ENCODE assay signal across 1 cellular context in the genomic region with DNA sequence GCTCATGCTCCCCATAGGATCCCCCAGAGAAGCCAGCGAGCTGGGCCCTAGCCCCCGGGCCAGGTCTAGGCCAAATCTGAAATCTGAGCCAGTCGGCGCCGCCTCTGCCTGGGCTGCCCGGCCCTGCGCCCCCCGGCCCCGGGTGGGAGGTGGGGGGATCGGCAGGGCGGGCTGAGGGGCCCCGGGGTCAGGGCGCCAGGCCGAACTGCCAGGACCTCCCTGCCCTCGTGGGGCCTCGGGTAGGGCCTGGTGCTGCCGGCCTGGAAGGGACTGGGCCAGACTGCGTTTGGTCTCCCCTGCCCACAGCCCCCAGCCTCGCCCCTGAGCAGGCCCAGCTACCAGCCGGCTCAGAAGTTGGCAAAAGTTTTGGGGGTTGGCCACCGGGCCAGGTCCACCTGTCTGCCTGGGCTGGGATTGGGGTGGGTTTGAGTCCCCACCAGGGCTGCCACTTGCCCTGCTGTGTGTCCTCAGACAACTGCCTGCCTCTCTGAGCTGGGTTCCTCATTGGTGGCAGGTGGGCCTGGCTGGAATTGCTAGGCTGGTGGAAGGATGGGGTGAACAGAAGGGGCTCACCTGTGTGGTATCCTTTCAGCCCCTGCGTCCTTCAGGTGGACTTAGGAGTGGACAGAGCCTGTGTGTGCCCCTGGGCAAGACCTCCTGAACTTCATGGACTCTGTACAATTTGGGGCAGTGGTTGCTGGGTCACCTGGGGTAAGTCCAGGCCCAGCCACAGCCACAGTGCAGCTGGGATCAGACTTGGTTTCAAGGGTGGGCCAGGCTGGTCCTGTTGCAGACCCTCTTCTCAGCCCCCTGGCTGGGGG.
TF ChIP-seq lines count a peak whose summit lies in the region.

No MANE protein-coding gene starts in this region.

TF ChIP-seq in HepG2, 621 proteins besides CTCF, POLR2A, EP300 and RAD21 (continued from another document and continues in another):
- TF ChIP-seq CAMTA2 (CRISPR knock-in tag; IDR thresholded peaks at IDR 0.05; ENCODE audit: borderline replicate concordance) (peak; percentile 71; the same call in 1 of the 2 replicates), SMAD3 (CRISPR knock-in tag; IDR thresholded peaks at IDR 0.05) (no peak), ZNF768 (CRISPR knock-in tag; IDR thresholded peaks at IDR 0.05) (peak; percentile 100), SAFB2 (CRISPR knock-in tag; IDR thresholded peaks at IDR 0.05; ENCODE audit: borderline replicate concordance, low read depth) (peak; percentile 40; the same call in 1 of the 2 replicates), ZNF230 (CRISPR knock-in tag; IDR thresholded peaks at IDR 0.05) (0 out of 2 replicates have a peak, but pooled peaks have one; percentile 69), SIN3B (IDR thresholded peaks at IDR 0.05; ENCODE audit: low read length) (no peak), KDM4B (CRISPR knock-in tag; IDR thresholded peaks at IDR 0.05) (no peak), ZNF564 (CRISPR knock-in tag; IDR thresholded peaks at IDR 0.05) (0 out of 2 replicates have a peak, but pooled peaks have one; percentile 20), HMGXB4 (CRISPR knock-in tag; IDR thresholded peaks at IDR 0.05; ENCODE audit: borderline replicate concordance in 1 of 2, low read depth in 1 of 2) (0 out of 4 replicates have a peak, but pooled peaks of 1 of the 2 experiments have one; percentile 26), TGIF2 (CRISPR knock-in tag; IDR thresholded peaks at IDR 0.05) (no peak), ZNF567 (CRISPR knock-in tag; IDR thresholded peaks at IDR 0.05; ENCODE audit: borderline replicate concordance) (0 out of 2 replicates have a peak, but pooled peaks have one; percentile 50), ZNF704 (CRISPR knock-in tag; IDR thresholded peaks at IDR 0.05; ENCODE audit: borderline replicate concordance) (0 out of 2 replicates have a peak, but pooled peaks have one; percentile 72), ZNF383 (CRISPR knock-in tag; IDR thresholded peaks at IDR 0.05; ENCODE audit: borderline replicate concordance) (peak; percentile 81; the same call in 1 of the 2 replicates), ZNF468 (CRISPR knock-in tag; IDR thresholded peaks at IDR 0.05) (peak; percentile 28; the same call in 1 of the 2 replicates), ADNP (CRISPR knock-in tag; IDR thresholded peaks at IDR 0.05) (peak; percentile 61; the same call in 1 of the 2 replicates), UBTF (CRISPR knock-in tag; IDR thresholded peaks at IDR 0.05) (peak; percentile 57; the same call in 1 of the 2 replicates), ZNF225 (CRISPR knock-in tag; IDR thresholded peaks at IDR 0.05) (peak; percentile 92), ZBTB46 (CRISPR knock-in tag; IDR thresholded peaks at IDR 0.05; ENCODE audit: borderline replicate concordance) (0 out of 2 replicates have a peak, but pooled peaks have one; percentile 55), NRL (CRISPR knock-in tag; IDR thresholded peaks at IDR 0.05; ENCODE audit: borderline replicate concordance) (0 out of 2 replicates have a peak, but pooled peaks have one; percentile 74), ZNF674 (CRISPR knock-in tag; IDR thresholded peaks at IDR 0.05; ENCODE audit: low read depth) (0 out of 2 replicates have a peak, but pooled peaks have one; percentile 29), ZIK1 (CRISPR knock-in tag; IDR thresholded peaks at IDR 0.05; ENCODE audit: borderline replicate concordance, low read depth) (no peak), HOMEZ (CRISPR knock-in tag; IDR thresholded peaks at IDR 0.05; ENCODE audit: low read depth) (no peak), MTERF4 (CRISPR knock-in tag; IDR thresholded peaks at IDR 0.05) (0 out of 2 replicates have a peak, but pooled peaks have one; percentile 29), ZNF563 (CRISPR knock-in tag; IDR thresholded peaks at IDR 0.05) (peak; percentile 31; the same call in 1 of the 2 replicates), ZNF253 (CRISPR knock-in tag; IDR thresholded peaks at IDR 0.05; ENCODE audit: borderline replicate concordance) (0 out of 2 replicates have a peak, but pooled peaks have one; percentile 68), ZNF782 (CRISPR knock-in tag; IDR thresholded peaks at IDR 0.05; ENCODE audit: borderline replicate concordance) (peak; percentile 92; the same call in 1 of the 2 replicates), PAX8 (CRISPR knock-in tag; IDR thresholded peaks at IDR 0.05; ENCODE audit: borderline replicate concordance) (0 out of 2 replicates have a peak, but pooled peaks have one; percentile 24), ZNF839 (CRISPR knock-in tag; IDR thresholded peaks at IDR 0.05; ENCODE audit: borderline replicate concordance) (peak; percentile 82; the same call in 1 of the 2 replicates)
- TF ChIP-seq, protein P1, sequence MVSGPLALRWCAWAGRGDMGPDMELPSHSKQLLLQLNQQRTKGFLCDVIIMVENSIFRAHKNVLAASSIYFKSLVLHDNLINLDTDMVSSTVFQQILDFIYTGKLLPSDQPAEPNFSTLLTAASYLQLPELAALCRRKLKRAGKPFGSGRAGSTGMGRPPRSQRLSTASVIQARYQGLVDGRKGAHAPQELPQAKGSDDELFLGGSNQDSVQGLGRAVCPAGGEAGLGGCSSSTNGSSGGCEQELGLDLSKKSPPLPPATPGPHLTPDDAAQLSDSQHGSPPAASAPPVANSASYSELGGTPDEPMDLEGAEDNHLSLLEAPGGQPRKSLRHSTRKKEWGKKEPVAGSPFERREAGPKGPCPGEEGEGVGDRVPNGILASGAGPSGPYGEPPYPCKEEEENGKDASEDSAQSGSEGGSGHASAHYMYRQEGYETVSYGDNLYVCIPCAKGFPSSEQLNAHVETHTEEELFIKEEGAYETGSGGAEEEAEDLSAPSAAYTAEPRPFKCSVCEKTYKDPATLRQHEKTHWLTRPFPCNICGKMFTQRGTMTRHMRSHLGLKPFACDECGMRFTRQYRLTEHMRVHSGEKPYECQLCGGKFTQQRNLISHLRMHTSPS (CRISPR knock-in tag; IDR thresholded peaks at IDR 0.05; ENCODE audit: low read depth), result peak; percentile 66; the same call in 1 of the 2 replicates
- TF ChIP-seq, protein P2, sequence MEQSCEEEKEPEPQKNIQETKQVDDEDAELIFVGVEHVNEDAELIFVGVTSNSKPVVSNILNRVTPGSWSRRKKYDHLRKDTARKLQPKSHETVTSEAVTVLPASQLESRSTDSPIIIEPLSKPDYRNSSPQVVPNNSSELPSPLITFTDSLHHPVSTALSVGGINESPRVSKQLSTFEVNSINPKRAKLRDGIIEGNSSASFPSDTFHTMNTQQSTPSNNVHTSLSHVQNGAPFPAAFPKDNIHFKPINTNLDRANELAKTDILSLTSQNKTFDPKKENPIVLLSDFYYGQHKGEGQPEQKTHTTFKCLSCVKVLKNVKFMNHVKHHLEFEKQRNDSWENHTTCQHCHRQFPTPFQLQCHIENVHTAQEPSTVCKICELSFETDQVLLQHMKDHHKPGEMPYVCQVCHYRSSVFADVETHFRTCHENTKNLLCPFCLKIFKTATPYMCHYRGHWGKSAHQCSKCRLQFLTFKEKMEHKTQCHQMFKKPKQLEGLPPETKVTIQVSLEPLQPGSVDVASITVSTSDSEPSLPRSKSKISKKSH (CRISPR knock-in tag; IDR thresholded peaks at IDR 0.05; ENCODE audit: borderline replicate concordance), result peak; percentile 88
- TF ChIP-seq, protein P3, sequence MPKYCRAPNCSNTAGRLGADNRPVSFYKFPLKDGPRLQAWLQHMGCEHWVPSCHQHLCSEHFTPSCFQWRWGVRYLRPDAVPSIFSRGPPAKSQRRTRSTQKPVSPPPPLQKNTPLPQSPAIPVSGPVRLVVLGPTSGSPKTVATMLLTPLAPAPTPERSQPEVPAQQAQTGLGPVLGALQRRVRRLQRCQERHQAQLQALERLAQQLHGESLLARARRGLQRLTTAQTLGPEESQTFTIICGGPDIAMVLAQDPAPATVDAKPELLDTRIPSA (CRISPR knock-in tag; IDR thresholded peaks at IDR 0.05; ENCODE audit: borderline replicate concordance), result no peak
- TF ChIP-seq, protein P4, sequence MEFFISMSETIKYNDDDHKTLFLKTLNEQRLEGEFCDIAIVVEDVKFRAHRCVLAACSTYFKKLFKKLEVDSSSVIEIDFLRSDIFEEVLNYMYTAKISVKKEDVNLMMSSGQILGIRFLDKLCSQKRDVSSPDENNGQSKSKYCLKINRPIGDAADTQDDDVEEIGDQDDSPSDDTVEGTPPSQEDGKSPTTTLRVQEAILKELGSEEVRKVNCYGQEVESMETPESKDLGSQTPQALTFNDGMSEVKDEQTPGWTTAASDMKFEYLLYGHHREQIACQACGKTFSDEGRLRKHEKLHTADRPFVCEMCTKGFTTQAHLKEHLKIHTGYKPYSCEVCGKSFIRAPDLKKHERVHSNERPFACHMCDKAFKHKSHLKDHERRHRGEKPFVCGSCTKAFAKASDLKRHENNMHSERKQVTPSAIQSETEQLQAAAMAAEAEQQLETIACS (CRISPR knock-in tag; IDR thresholded peaks at IDR 0.05), result 0 out of 2 replicates have a peak, but pooled peaks have one; percentile 2
- TF ChIP-seq, protein P5, sequence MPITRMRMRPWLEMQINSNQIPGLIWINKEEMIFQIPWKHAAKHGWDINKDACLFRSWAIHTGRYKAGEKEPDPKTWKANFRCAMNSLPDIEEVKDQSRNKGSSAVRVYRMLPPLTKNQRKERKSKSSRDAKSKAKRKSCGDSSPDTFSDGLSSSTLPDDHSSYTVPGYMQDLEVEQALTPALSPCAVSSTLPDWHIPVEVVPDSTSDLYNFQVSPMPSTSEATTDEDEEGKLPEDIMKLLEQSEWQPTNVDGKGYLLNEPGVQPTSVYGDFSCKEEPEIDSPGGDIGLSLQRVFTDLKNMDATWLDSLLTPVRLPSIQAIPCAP (CRISPR knock-in tag; IDR thresholded peaks at IDR 0.05; ENCODE audit: low read depth), result 0 out of 2 replicates have a peak, but pooled peaks have one; percentile 74
